35 cellular contexts compared by ENCODE assay signal in genomic region chr4:24237709-24238108, GRCh38.
"Had no signal": no experiment of that assay in that cellular context is flagged by ENCODE, and none has a peak within 500 bp of the region (broad histone marks: within the 10 kb centered on the region; RNA-seq: fewer than 3 reads in every experiment).

No MANE protein-coding gene starts in this region.

- H3K36me3 Mint-ChIP-seq: activated CD4-positive, alpha-beta memory T cell treated with anti-CD3 and anti-CD28 coated beads for 36 hours; activated naive CD4-positive, alpha-beta T cell treated with anti-CD3 and anti-CD28 coated beads, Interleukin-2, amount 50 U/mL, for 72 hours; activated naive CD8-positive, alpha-beta T cell treated with anti-CD3 and anti-CD28 coated beads for 36 hours had no signal

- H3K36me3 ChIP-seq: adrenal gland, cardiac muscle cell had no signal

- H3K27me3 Mint-ChIP-seq: activated B cell treated with CpG ODN at 0.5 μM for 24 hours; activated CD4-positive, alpha-beta memory T cell treated with anti-CD3 and anti-CD28 coated beads for 36 hours; activated CD4-positive, alpha-beta T cell treated with anti-CD3 and anti-CD28 coated beads, Interleukin-2, amount 10 ng/mL, durations not matched to agents 24 days and 14 days; activated CD8-positive, alpha-beta T cell treated with anti-CD3 and anti-CD28 coated beads for 36 hours; activated naive CD8-positive, alpha-beta T cell treated with anti-CD3 and anti-CD28 coated beads for 36 hours; central memory CD8-positive, alpha-beta T cell had no signal

- H3K27ac Mint-ChIP-seq: activated B cell treated with CpG ODN at 0.5 μM for 24 hours; activated CD4-positive, alpha-beta memory T cell treated with anti-CD3 and anti-CD28 coated beads for 36 hours; activated CD4-positive, alpha-beta T cell treated with anti-CD3 and anti-CD28 coated beads, Interleukin-2, amount 10 ng/mL, durations not matched to agents 24 days and 14 days; activated CD8-positive, alpha-beta T cell treated with anti-CD3 and anti-CD28 coated beads for 36 hours; activated naive CD4-positive, alpha-beta T cell treated with anti-CD3 and anti-CD28 coated beads for 36 hours; activated naive CD4-positive, alpha-beta T cell treated with anti-CD3 and anti-CD28 coated beads, Interleukin-2, amount 50 U/mL, for 72 hours; activated naive CD8-positive, alpha-beta T cell treated with anti-CD3 and anti-CD28 coated beads for 36 hours; activated T-cell treated with anti-CD3 and anti-CD28 coated beads, Interleukin-2, amount 50 U/mL, for 72 hours; activated T-helper 1 cell treated with anti-CD3 and anti-CD28 coated beads, Interleukin-12 subunit alpha, Interleukin-12 subunit beta, Interleukin-2, Interleukin-4 antibody, amounts not matched to agents 30 ng/mL and 10 ng/mL and 1 ng/mL, durations not matched to agents 14 hours and 24 hours and 36 hours; activated T-helper 17 cell treated with anti-CD3 and anti-CD28 coated beads, Interleukin-2, amount 50 U/mL, for 72 hours; T-helper 1 cell treated with Interleukin-12 subunit alpha and Interleukin-12 subunit beta and Interleukin-4 antibody, amounts not matched to agents 30 μg/mL and 1 μg/mL, for 36 hours; T-helper 2 cell treated with Interferon-gamma antibody and Interleukin-4, amounts not matched to agents 5 μg/mL and 100 μg/mL, for 36 hours had no signal

- H3K9me3 Mint-ChIP-seq: activated B cell treated with CpG ODN at 0.5 μM for 24 hours; activated CD4-positive, alpha-beta memory T cell treated with anti-CD3 and anti-CD28 coated beads for 36 hours; activated CD4-positive, alpha-beta T cell treated with anti-CD3 and anti-CD28 coated beads, Interleukin-2, amount 10 ng/mL, durations not matched to agents 24 days and 14 days; activated CD8-positive, alpha-beta T cell treated with anti-CD3 and anti-CD28 coated beads for 36 hours; activated naive CD4-positive, alpha-beta T cell treated with anti-CD3 and anti-CD28 coated beads for 36 hours; activated naive CD4-positive, alpha-beta T cell treated with anti-CD3 and anti-CD28 coated beads, Interleukin-2, amount 50 U/mL, for 72 hours; activated naive CD8-positive, alpha-beta T cell treated with anti-CD3 and anti-CD28 coated beads for 36 hours; activated T-cell treated with anti-CD3 and anti-CD28 coated beads, Interleukin-2, amount 50 U/mL, for 4 hours; activated T-cell treated with anti-CD3 and anti-CD28 coated beads, Interleukin-2, amount 50 U/mL, for 72 hours; activated T-helper 1 cell treated with anti-CD3 and anti-CD28 coated beads, Interleukin-12 subunit alpha, Interleukin-12 subunit beta, Interleukin-2, Interleukin-4 antibody, amounts not matched to agents 30 ng/mL and 10 ng/mL and 1 ng/mL, durations not matched to agents 14 hours and 24 hours and 36 hours; T-helper 1 cell treated with Interleukin-12 subunit alpha and Interleukin-12 subunit beta and Interleukin-4 antibody, amounts not matched to agents 30 μg/mL and 1 μg/mL, for 36 hours; T-helper 2 cell treated with Interferon-gamma antibody and Interleukin-4, amounts not matched to agents 5 μg/mL and 100 μg/mL, for 36 hours had no signal

- H3K4me3 Mint-ChIP-seq: activated B cell treated with CpG ODN at 0.5 μM for 24 hours; activated CD4-positive, alpha-beta memory T cell treated with anti-CD3 and anti-CD28 coated beads for 36 hours; activated CD4-positive, alpha-beta T cell treated with anti-CD3 and anti-CD28 coated beads, Interleukin-2, amount 10 ng/mL, durations not matched to agents 24 days and 14 days; activated CD8-positive, alpha-beta T cell treated with anti-CD3 and anti-CD28 coated beads for 36 hours; activated naive CD4-positive, alpha-beta T cell treated with anti-CD3 and anti-CD28 coated beads for 36 hours; activated naive CD8-positive, alpha-beta T cell treated with anti-CD3 and anti-CD28 coated beads for 36 hours; activated T-cell treated with anti-CD3 and anti-CD28 coated beads, Interleukin-2, amount 50 U/mL, for 4 hours; activated T-cell treated with anti-CD3 and anti-CD28 coated beads, Interleukin-2, amount 50 U/mL, for 72 hours; activated T-helper 1 cell treated with anti-CD3 and anti-CD28 coated beads, Interleukin-12 subunit alpha, Interleukin-12 subunit beta, Interleukin-2, Interleukin-4 antibody, amounts not matched to agents 30 ng/mL and 10 ng/mL and 1 ng/mL, durations not matched to agents 14 hours and 24 hours and 36 hours; activated T-helper 17 cell treated with anti-CD3 and anti-CD28 coated beads, Interleukin-2, amount 50 U/mL, for 72 hours; central memory CD8-positive, alpha-beta T cell; T-helper 1 cell treated with Interleukin-12 subunit alpha and Interleukin-12 subunit beta and Interleukin-4 antibody, amounts not matched to agents 30 μg/mL and 1 μg/mL, for 36 hours; T-helper 2 cell treated with Interferon-gamma antibody and Interleukin-4, amounts not matched to agents 5 μg/mL and 100 μg/mL, for 36 hours had no signal

- H3K27ac ChIP-seq: adrenal gland, body of pancreas, cardiac muscle cell, VCaP had no signal

- H3K9me3 ChIP-seq: adrenal gland, body of pancreas had no signal

- H3K4me3 ChIP-seq: adrenal gland, body of pancreas, cardiac muscle cell had no signal

- DNase-seq: activated B cell treated with CpG ODN at 0.5 μM for 24 hours; activated CD4-positive, alpha-beta memory T cell treated with anti-CD3 and anti-CD28 coated beads for 36 hours; activated CD4-positive, alpha-beta T cell treated with anti-CD3 and anti-CD28 coated beads for 4 hours; activated CD4-positive, alpha-beta T cell treated with anti-CD3 and anti-CD28 coated beads, Interleukin-2, amount 10 ng/mL, durations not matched to agents 24 days and 14 days; activated CD4-positive, alpha-beta T cell treated with anti-CD3 and anti-CD28 coated beads, Interleukin-2, amount 50 U/mL, for 1 hour; activated CD4-positive, alpha-beta T cell treated with anti-CD3 and anti-CD28 coated beads, Interleukin-2, amount 50 U/mL, for 4 hours; activated CD4-positive, CD25-positive, alpha-beta regulatory T cell treated with anti-CD3 and anti-CD28 coated beads, Interleukin-2, amount 50 U/mL, for 72 hours; activated CD8-positive, alpha-beta memory T cell treated with anti-CD3 and anti-CD28 coated beads, Interleukin-2, amount 50 U/mL, for 4 hours; activated CD8-positive, alpha-beta T cell treated with anti-CD3 and anti-CD28 coated beads for 36 hours; activated effector memory CD4-positive, alpha-beta T cell treated with anti-CD3 and anti-CD28 coated beads, Interleukin-2, amount 50 U/mL, for 16 hours; activated gamma-delta T cell treated with Interleukin-2 at 50 U/mL for 16 hours; activated naive CD4-positive, alpha-beta T cell; activated naive CD4-positive, alpha-beta T cell treated with anti-CD3 and anti-CD28 coated beads for 36 hours; activated naive CD4-positive, alpha-beta T cell treated with anti-CD3 and anti-CD28 coated beads, Interleukin-2, amount 50 U/mL, for 16 hours; activated naive CD8-positive, alpha-beta T cell treated with anti-CD3 and anti-CD28 coated beads for 36 hours; activated T-cell treated with anti-CD3 and anti-CD28 coated beads for 4 hours; activated T-cell treated with anti-CD3 and anti-CD28 coated beads, Interleukin-2, amount 50 U/mL, for 1 hour; activated T-cell treated with anti-CD3 and anti-CD28 coated beads, Interleukin-2, amount 50 U/mL, for 4 hours; activated T-cell treated with anti-CD3 and anti-CD28 coated beads, Interleukin-2, amount 50 U/mL, for 72 hours; adrenal gland; amniotic stem cell; aorta; body of pancreas; cerebellar nuclear complex; T-helper 1 cell; T-helper 2 cell; T-helper 9 cell had no signal

- H3K27me3 ChIP-seq: adrenal gland, body of pancreas, cardiac muscle cell had no signal

- H3K4me1 ChIP-seq: adrenal gland, body of pancreas had no signal

- H3K4me1 Mint-ChIP-seq: activated B cell treated with CpG ODN at 0.5 μM for 24 hours; activated CD4-positive, alpha-beta T cell treated with anti-CD3 and anti-CD28 coated beads, Interleukin-2, amount 10 ng/mL, durations not matched to agents 24 days and 14 days; activated naive CD8-positive, alpha-beta T cell treated with anti-CD3 and anti-CD28 coated beads for 36 hours; activated T-helper 17 cell treated with anti-CD3 and anti-CD28 coated beads, Interleukin-2, amount 50 U/mL, for 72 hours; central memory CD8-positive, alpha-beta T cell had no signal

- ATAC-seq: activated CD8-positive, alpha-beta T cell treated with anti-CD3 and anti-CD28 coated beads for 36 hours; activated naive CD4-positive, alpha-beta T cell treated with anti-CD3 and anti-CD28 coated beads, Interleukin-2, amount 50 U/mL, for 72 hours; activated T-cell treated with anti-CD3 and anti-CD28 coated beads, Interleukin-2, amount 50 U/mL, for 4 hours; activated T-cell treated with anti-CD3 and anti-CD28 coated beads, Interleukin-2, amount 50 U/mL, for 72 hours; activated T-helper 17 cell treated with anti-CD3 and anti-CD28 coated beads, Interleukin-2, amount 50 U/mL, for 72 hours; body of pancreas had no signal
